Comparison of ENCODE assay signal across 34 cellular contexts in the genomic region with DNA sequence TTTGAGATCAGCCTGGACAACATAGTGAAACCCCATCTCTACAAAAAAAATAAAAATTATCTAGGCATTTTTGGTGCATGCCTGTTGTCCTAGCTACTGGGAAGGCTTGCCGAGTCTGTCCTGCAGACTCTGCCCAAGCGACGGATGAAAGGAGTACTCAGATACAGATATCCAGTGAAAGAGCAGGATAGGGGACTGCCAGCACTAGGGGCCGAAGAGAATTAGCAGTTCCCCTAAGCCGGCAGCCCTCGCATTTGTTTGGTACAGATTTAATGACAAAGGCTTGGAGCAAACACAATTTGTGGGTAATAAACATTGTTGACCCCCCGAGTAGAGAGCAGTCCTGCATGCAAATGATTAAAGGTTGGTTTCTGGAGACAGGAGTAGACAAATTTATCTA.
"Had no signal": no experiment of that assay in that cellular context is flagged by ENCODE, and none has a peak within 500 bp of the region (broad histone marks: within the 10 kb centered on the region; RNA-seq: fewer than 3 reads in every experiment).

No MANE protein-coding gene starts in this region.

- H3K36me3 ChIP-seq: adrenal gland, ascending aorta, brain microvascular endothelial cell, breast epithelium, cardiac muscle cell had no signal

- ATAC-seq: activated naive CD4-positive, alpha-beta T cell treated with anti-CD3 and anti-CD28 coated beads, Interleukin-2, amount 50 U/mL, for 72 hours; activated naive CD8-positive, alpha-beta T cell treated with anti-CD3 and anti-CD28 coated beads, Interleukin-2, amount 50 U/mL, for 24 hours; activated T-cell treated with anti-CD3 and anti-CD28 coated beads, Interleukin-2, amount 50 U/mL, for 4 hours; activated T-cell treated with anti-CD3 and anti-CD28 coated beads, Interleukin-2, amount 50 U/mL, for 72 hours; activated T-helper 17 cell treated with anti-CD3 and anti-CD28 coated beads, Interleukin-2, amount 50 U/mL, for 72 hours; body of pancreas had no signal

- H3K27ac ChIP-seq: adrenal gland, ascending aorta, body of pancreas, brain microvascular endothelial cell, breast epithelium, cardiac muscle cell had no signal

- H3K27me3 ChIP-seq: adrenal gland, ascending aorta, body of pancreas, brain microvascular endothelial cell, breast epithelium, cardiac muscle cell had no signal

- H3K4me1 ChIP-seq: ascending aorta, breast epithelium had no signal

- DNase-seq: activated effector memory CD4-positive, alpha-beta T cell treated with anti-CD3 and anti-CD28 coated beads, Interleukin-2, amount 50 U/mL, for 16 hours; activated effector memory CD4-positive, alpha-beta T cell treated with Interleukin-2 at 50 U/mL for 16 hours; activated gamma-delta T cell; activated gamma-delta T cell treated with Interleukin-2 at 50 U/mL for 16 hours; activated naive CD4-positive, alpha-beta T cell; activated naive CD4-positive, alpha-beta T cell treated with anti-CD3 and anti-CD28 coated beads for 36 hours; activated naive CD4-positive, alpha-beta T cell treated with anti-CD3 and anti-CD28 coated beads, Interleukin-2, amount 10 ng/mL, durations not matched to agents 7 days and 5 days; activated naive CD4-positive, alpha-beta T cell treated with anti-CD3 and anti-CD28 coated beads, Interleukin-2, amount 50 U/mL, for 16 hours; activated naive CD4-positive, alpha-beta T cell treated with Interleukin-2 at 50 U/mL for 16 hours; activated naive CD8-positive, alpha-beta T cell treated with anti-CD3 and anti-CD28 coated beads for 36 hours; activated naive CD8-positive, alpha-beta T cell treated with anti-CD3 and anti-CD28 coated beads, Interleukin-2, amount 10 ng/mL, durations not matched to agents 7 days and 5 days; activated naive CD8-positive, alpha-beta T cell treated with anti-CD3 and anti-CD28 coated beads, Interleukin-2, amount 50 U/mL, for 24 hours; activated T-cell treated with anti-CD3 and anti-CD28 coated beads, Interleukin-2, amount 50 U/mL, for 1 hour; activated T-cell treated with anti-CD3 and anti-CD28 coated beads, Interleukin-2, amount 50 U/mL, for 24 hours; activated T-cell treated with anti-CD3 and anti-CD28 coated beads, Interleukin-2, amount 50 U/mL, for 4 hours; activated T-cell treated with anti-CD3 and anti-CD28 coated beads, Interleukin-2, amount 50 U/mL, for 48 hours; activated T-cell treated with anti-CD3 and anti-CD28 coated beads, Interleukin-2, amount 50 U/mL, for 72 hours; adrenal gland; amniotic stem cell; amygdala; anterior cingulate cortex; aorta; body of pancreas; brain microvascular endothelial cell; caudate nucleus; central memory CD4-positive, alpha-beta T cell; cerebellar nuclear complex had no signal

- H3K9me3 ChIP-seq: adrenal gland, ascending aorta, body of pancreas, breast epithelium had no signal

- H3K4me3 ChIP-seq: adrenal gland, ascending aorta, body of pancreas, breast epithelium, cardiac muscle cell had no signal

- FAIRE-seq: astrocyte, bronchial epithelial cell had no signal
